Comparison of ENCODE assay signal across 8 cellular contexts in genomic region chr6:129621252-129621651, GRCh38.
DNase-seq lines count a peak whose midpoint lies in the region; ATAC-seq lines count a peak whose summit lies in the region.

No MANE protein-coding gene starts in this region.

- ATAC-seq in GM19351 (IDR thresholded peaks at IDR 0.05; ENCODE audit: unreplicated experiment) (peak; percentile 36), HG02870 (IDR thresholded peaks at IDR 0.05; ENCODE audit: unreplicated experiment) (no peak), GM21515 (IDR thresholded peaks at IDR 0.05; ENCODE audit: unreplicated experiment) (no peak), GM18868 (IDR thresholded peaks at IDR 0.05; ENCODE audit: unreplicated experiment) (no peak)

- DNase-seq in ACHN = peak; percentile 38
- DNase-seq in activated CD4-positive, alpha-beta T cell treated with anti-CD3 and anti-CD28 coated beads, Interleukin-2, amount 50 U/mL, for 4 hours = peak; percentile 29 to 40
- DNase-seq in iPS-NIHi7 (ENCODE audit: extremely low spot score) = peak; percentile 46
- DNase-seq in NCI-H2081 treated with DMSO at 0.1 percent for 48 hours (lab: John Stamatoyannopoulos, UW) = no peak

- in situ Hi-C loops in ACHN (cut with HindIII; ENCODE audit: low pct_ligation_motif_present, low pct_unique_long_range_greater_than_20kb, low sequenced_read_pairs) = no loop called here
